Comparison of ENCODE assay signal across 8 cellular contexts in the genomic region with DNA sequence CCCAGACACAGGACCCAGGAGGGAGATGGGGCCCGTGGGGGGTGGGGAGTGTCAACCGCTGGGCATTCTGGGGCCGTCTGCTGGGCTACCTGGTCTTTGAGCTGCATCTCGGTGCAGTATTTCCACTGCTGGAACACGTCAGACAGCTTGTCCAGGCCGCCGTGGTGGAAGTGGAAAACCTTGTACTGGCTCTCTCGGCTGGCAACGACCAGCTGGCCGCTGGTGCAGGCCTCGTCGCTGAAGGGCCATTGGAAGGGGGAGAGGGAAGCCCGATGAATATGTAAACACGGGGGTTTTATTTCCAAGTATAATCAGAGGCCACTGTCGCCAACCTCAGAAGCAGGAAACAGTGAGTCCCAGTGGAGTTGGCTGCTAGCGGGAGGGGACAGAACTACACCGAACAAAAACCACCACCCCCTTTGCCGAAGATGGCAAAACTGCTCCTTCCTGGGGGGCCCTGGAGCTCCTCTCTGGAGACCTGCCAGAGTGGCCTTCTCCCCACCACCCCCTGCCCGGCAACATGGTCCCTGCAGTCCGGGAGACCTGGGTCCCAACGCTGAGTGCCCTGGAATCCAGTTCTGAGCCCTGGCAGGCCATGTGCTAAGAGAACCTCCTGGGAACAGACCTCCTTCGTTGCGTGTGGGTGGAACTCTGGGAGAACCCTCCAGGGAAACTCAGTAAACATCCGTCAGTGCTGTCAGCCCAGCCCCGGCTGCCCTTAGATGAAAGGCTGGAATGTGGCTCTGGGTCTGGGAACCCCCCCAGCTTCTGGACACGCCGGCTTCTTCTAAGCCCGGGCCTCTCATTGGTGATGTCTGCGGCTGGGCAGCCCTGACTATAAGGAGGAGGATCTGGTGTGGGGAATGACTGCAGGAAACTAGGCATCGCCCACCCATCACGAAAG.
DNase-seq lines count a peak whose midpoint lies in the region; ATAC-seq, FAIRE-seq and TF ChIP-seq lines count a peak whose summit lies in the region.

No MANE protein-coding gene starts in this region.

- no peak for TF ChIP-seq CTCF in mucosa of descending colon (IDR thresholded peaks at IDR 0.05)

- H3K4me1 ChIP-seq in endocrine pancreas (ENCODE audit: control insufficient read depth, insufficient read depth, low read length) (no peaks in the 10 kb centered on the region), mucosa of descending colon (ENCODE audit: low read depth) (no peaks in the 10 kb centered on the region)

- FAIRE-seq in urothelium cell line (lab: Jason Lieb, UNC) = peak; percentile 53

- H3K27me3 ChIP-seq in endocrine pancreas (ENCODE audit: control insufficient read depth, insufficient read depth, low read length) = no peaks in the 10 kb centered on the region

- DNase-seq in activated effector memory CD4-positive, alpha-beta T cell treated with anti-CD3 and anti-CD28 coated beads, Interleukin-2, amount 50 U/mL, for 16 hours = peak; percentile 47
- no peak for DNase-seq in activated effector memory CD4-positive, alpha-beta T cell treated with Interleukin-2 at 50 U/mL for 16 hours
- DNase-seq in mucosa of descending colon = peak in 1 of 3 donors; percentile 25
- peak; percentile 52 for DNase-seq in urothelium cell line (ENCODE audit: low spot score)
- DNase-seq in NCI-H345 (lab: John Stamatoyannopoulos, UW) = no peak

- ATAC-seq in mucosa of descending colon = peak; percentile 30
- ATAC-seq in HG03135 (IDR thresholded peaks at IDR 0.05; ENCODE audit: unreplicated experiment) = no peak
- no peak for ATAC-seq in HG02759 (IDR thresholded peaks at IDR 0.05; ENCODE audit: unreplicated experiment)

- peak overlapping the region; percentile 19 for H3K9ac ChIP-seq in endocrine pancreas (ENCODE audit: control insufficient read depth, insufficient read depth, low read length)

- H3K36me3 ChIP-seq in endocrine pancreas (ENCODE audit: control insufficient read depth, insufficient read depth, low read length) (no peaks in the 10 kb centered on the region), mucosa of descending colon (ENCODE audit: low read depth) (no peaks in the 10 kb centered on the region)

- H3K4me3 ChIP-seq in endocrine pancreas (ENCODE audit: control insufficient read depth, insufficient read depth, low read length) (no peak overlapping the region), mucosa of descending colon (no peak overlapping the region)

- intact Hi-C loops in mucosa of descending colon (cut with DNase I, micrococcal nuclease) = no loop called here

- H3K9me3 ChIP-seq in endocrine pancreas (ENCODE audit: control insufficient read depth, low read length) (no peaks in the 10 kb centered on the region), mucosa of descending colon (no peaks in the 10 kb centered on the region)

Comparison
In these comparisons a context has a peak if more than half of its experiments do, and no peak if none do; other contexts are left out.
1. DNase-seq: peak in activated effector memory CD4-positive, alpha-beta T cell treated with anti-CD3 and anti-CD28 coated beads, Interleukin-2, amount 50 U/mL, for 16 hours (single experiment) and urothelium cell line (single experiment); none in activated effector memory CD4-positive, alpha-beta T cell treated with Interleukin-2 at 50 U/mL for 16 hours (single experiment) and NCI-H345 (single experiment).